ENCODE assay signal across 7 cellular contexts in the genomic region with DNA sequence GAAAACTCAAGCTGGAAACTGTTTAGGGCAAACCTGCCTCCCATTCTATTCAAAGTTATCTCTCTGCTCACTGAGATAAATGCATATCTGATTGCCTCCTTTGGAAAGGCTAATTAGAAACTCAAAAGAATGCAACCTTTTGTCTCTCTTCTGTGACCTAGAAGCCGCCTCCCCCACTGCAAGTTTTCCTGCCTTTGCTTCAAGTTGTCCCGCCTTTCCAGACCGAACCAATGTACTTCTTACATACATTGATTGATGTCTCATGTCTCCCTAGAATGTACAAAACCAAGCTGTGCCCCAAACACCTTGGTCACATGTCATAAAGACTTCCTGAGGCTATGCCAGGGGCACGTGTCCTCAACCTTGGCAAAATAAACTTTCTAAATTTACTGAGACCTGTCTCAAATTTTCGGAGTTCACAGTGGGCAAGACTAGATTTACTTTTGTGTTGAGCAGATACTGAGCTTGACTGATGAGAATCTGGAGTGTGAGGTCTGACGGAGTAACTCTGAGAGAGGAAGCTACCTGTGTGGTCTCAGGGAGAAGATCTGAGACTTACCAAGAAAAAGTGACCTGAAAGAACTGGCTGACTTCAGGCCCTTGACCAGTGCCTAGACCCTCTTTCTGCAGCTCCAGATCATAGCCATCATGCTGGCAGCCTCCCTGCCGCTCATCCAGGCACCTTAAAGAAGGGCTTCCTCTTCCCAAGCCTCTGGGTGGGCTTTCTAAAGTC.
DNase-seq lines count a peak whose midpoint lies in the region; ATAC-seq and TF ChIP-seq lines count a peak whose summit lies in the region.
"Not testable (repeated sequence)": the region's sequence is repeated elsewhere in the genome, so short reads cannot be mapped to it uniquely, and the experiment has no call there.

No MANE protein-coding gene starts in this region.

- peak overlapping the region; percentile 83 for H3K27ac ChIP-seq in RWPE1
- H3K27ac ChIP-seq in ascending aorta = peak overlapping the region; percentile 69 to 90
- peak overlapping the region; percentile 71 to 82 for H3K27ac ChIP-seq in esophagus (ENCODE audit: low read depth in 2 of 2, low read length in 1 of 2)
- H3K27ac ChIP-seq in left ventricle myocardium inferior (replicated peaks) = peak overlapping the region; percentile 70
- peak overlapping the region; percentile 71 to 77 for H3K27ac ChIP-seq in tibial artery

- DNase-seq in RWPE1 (ENCODE audit: low spot score); left ventricle myocardium inferior; omental fat pad (ENCODE audit: low spot score); tibial artery: not testable (repeated sequence)
- DNase-seq in ascending aorta (ENCODE audit: low spot score in 2 of 2) = peak in 1 of 2 donors; percentile 42

- not testable (repeated sequence) for H3K27me3 ChIP-seq in ascending aorta; esophagus (ENCODE audit: control insufficient read depth in 1 of 2, insufficient read depth in 2 of 2, low read length in 2 of 2); left ventricle myocardium inferior (ENCODE audit: low read depth); skeletal muscle satellite cell (ENCODE audit: control insufficient read depth, insufficient read depth, low read length); tibial artery

- not testable (repeated sequence) for TF ChIP-seq CTCF in RWPE1 (conservative IDR thresholded peaks at IDR 0.05; ENCODE audit: low read depth); ascending aorta (IDR thresholded peaks at IDR 0.05); left ventricle myocardium inferior (IDR thresholded peaks at IDR 0.05; ENCODE audit: borderline replicate concordance); omental fat pad (IDR thresholded peaks at IDR 0.05); tibial artery (IDR thresholded peaks at IDR 0.05)

- intact Hi-C loops in ascending aorta (cut with DNase I); left ventricle myocardium inferior (cut with micrococcal nuclease); tibial artery (cut with DNase I; ENCODE audit: low total_unique reads): not testable (repeated sequence)

- CTCF ChIA-PET in RWPE1 (lab: Yijun Ruan, JAX) = not testable (repeated sequence)

- WGBS in esophagus, 2 donors = 51 to 62% methylated on average over 2 to 3 of the region's 7 CpGs

- H3K4me2 ChIP-seq in skeletal muscle satellite cell (ENCODE audit: low read length) = not testable (repeated sequence)

- H3K4me1 ChIP-seq in ascending aorta; esophagus (ENCODE audit: control insufficient read depth in 2 of 2, insufficient read depth in 2 of 2, low read length in 1 of 2); left ventricle myocardium inferior; skeletal muscle satellite cell (ENCODE audit: control insufficient read depth, insufficient read depth, low read length); tibial artery: not testable (repeated sequence)

- POLR2A ChIA-PET in RWPE1 (lab: Yijun Ruan, JAX; ENCODE audit: low non-redundant PET) = not testable (repeated sequence)

- H3K9ac ChIP-seq in skeletal muscle satellite cell (ENCODE audit: low read depth, low read length) = peak overlapping the region; percentile 67

- ATAC-seq in omental fat pad (ENCODE audit: low FRiP score) = peak; percentile 8

- H3K36me3 ChIP-seq in ascending aorta; esophagus (ENCODE audit: control insufficient read depth in 2 of 2, insufficient read depth in 2 of 2, low read length in 1 of 2); left ventricle myocardium inferior; skeletal muscle satellite cell (ENCODE audit: insufficient read depth, low read length); tibial artery: not testable (repeated sequence)

- peak overlapping the region in 1 of 2 donors; percentile 40 for H3K4me3 ChIP-seq in ascending aorta
- H3K4me3 ChIP-seq in esophagus (ENCODE audit: low read depth in 1 of 2, low read length in 2 of 2); left ventricle myocardium inferior; skeletal muscle satellite cell (ENCODE audit: low read length); tibial artery: not testable (repeated sequence)

- not testable (repeated sequence) for H3K9me3 ChIP-seq in ascending aorta; esophagus (ENCODE audit: control insufficient read depth in 2 of 2, insufficient read depth in 1 of 2, low read depth in 1 of 2, low read length in 1 of 2); left ventricle myocardium inferior (replicated peaks); skeletal muscle satellite cell (replicated peaks; ENCODE audit: low read length); tibial artery
